ENCODE assay signal across 14 cellular contexts in genomic region chr7:901041-901387, GRCh38. TPM values are rescaled to one million over a fixed set of nuclear protein-coding genes. Genes with fewer than 3 reads are reported as not detected.
A peak's percentile ranks its signal among the peaks of the same experiment; 100 is the strongest.
DNase-seq lines count a peak whose midpoint lies in the region; ATAC-seq and TF ChIP-seq lines count a peak whose summit lies in the region.
"Had no signal": no experiment of that assay in that cellular context is flagged by ENCODE, and none has a peak within 500 bp of the region (broad histone marks: within the 10 kb centered on the region; RNA-seq: fewer than 3 reads in every experiment).

No MANE protein-coding gene starts in this region.

- H3K9me3 ChIP-seq in heart left ventricle (no peaks in the 10 kb centered on the region), left ventricle myocardium inferior (replicated peaks) (no peaks in the 10 kb centered on the region), adrenal gland (replicated peaks in 1 of 3) (no peaks in the 10 kb centered on the region), lower lobe of right lung (no peaks in the 10 kb centered on the region)
- H3K9me3 ChIP-seq: prostate gland, upper lobe of left lung had no signal

- H3K27ac ChIP-seq in heart left ventricle (no peak overlapping the region), left ventricle myocardium inferior (replicated peaks) (no peak overlapping the region), adrenal gland (peak overlapping the region in 4 of 5 donors; percentile 17 to 75 (median 63)), lower lobe of right lung (no peak overlapping the region), temporal lobe (ENCODE audit: low read depth, low read length) (peak overlapping the region; percentile 78)
- H3K27ac ChIP-seq: prostate gland, WERI-Rb-1 had no signal

- no peak for TF ChIP-seq CTCF in heart left ventricle (IDR thresholded peaks at IDR 0.05)
- no peak for TF ChIP-seq CTCF in left ventricle myocardium inferior (IDR thresholded peaks at IDR 0.05; ENCODE audit: borderline replicate concordance)
- TF ChIP-seq CTCF in adrenal gland (IDR thresholded peaks at IDR 0.05): no peak
- no peak for TF ChIP-seq CTCF in lower lobe of right lung (IDR thresholded peaks at IDR 0.05)

- peaks cover 0 to 18% (median 3%) of the 10 kb centered on the region in 9 donors for H3K27me3 ChIP-seq in heart left ventricle
- H3K27me3 ChIP-seq in left ventricle myocardium inferior (ENCODE audit: low read depth): peaks cover 20% of the 10 kb centered on the region
- no peaks in the 10 kb centered on the region for H3K27me3 ChIP-seq in adrenal gland
- H3K27me3 ChIP-seq in lower lobe of right lung (ENCODE audit: low read depth): no peaks in the 10 kb centered on the region
- H3K27me3 ChIP-seq: upper lobe of left lung had no signal

- peaks cover 0 to 36% (median 14%) of the 10 kb centered on the region in 12 donors for H3K4me1 ChIP-seq in heart left ventricle
- peaks cover 27% of the 10 kb centered on the region for H3K4me1 ChIP-seq in left ventricle myocardium inferior
- H3K4me1 ChIP-seq in adrenal gland (replicated peaks in 1 of 2): peaks cover 5 to 8% of the 10 kb centered on the region in 2 donors
- H3K4me1 ChIP-seq in lower lobe of right lung: peaks cover 11% of the 10 kb centered on the region
- H3K4me1 ChIP-seq: prostate gland had no signal

- intact Hi-C loops in heart left ventricle (cut with DNase I): loop anchor here in 2 of 10 donors (10.0 kb wide), 3 partner anchors 54 to 274 kb away; partner anchors contain the start of gene ADAP1 (in 1 of the 2)
- intact Hi-C loops in left ventricle myocardium inferior (cut with micrococcal nuclease): no loop called here
- intact Hi-C loops in adrenal gland (cut with DNase I): no loop called here
- intact Hi-C loops in lower lobe of right lung (cut with DNase I): no loop called here

- H3K36me3 ChIP-seq in heart left ventricle (peaks cover 0 to 21% (median 12%) of the 10 kb centered on the region in 9 donors), left ventricle myocardium inferior (peaks cover 13% of the 10 kb centered on the region), adrenal gland (replicated peaks in 1 of 2) (peaks cover 0 to 14% of the 10 kb centered on the region in 2 donors), lower lobe of right lung (peaks cover 46% of the 10 kb centered on the region)

- no peak for DNase-seq in heart left ventricle
- no peak for DNase-seq in left ventricle myocardium inferior
- no peak for DNase-seq in adrenal gland
- DNase-seq in lower lobe of right lung: no peak
- DNase-seq in DMS114 treated with DMSO at 0.1 percent for 48 hours (lab: John Stamatoyannopoulos, UW; ENCODE audit: unreplicated experiment): no peak
- no peak for DNase-seq in activated effector memory CD4-positive, alpha-beta T cell treated with Interleukin-2 at 50 U/mL for 16 hours
- DNase-seq in DMS153 (lab: John Stamatoyannopoulos, UW): no peak
- DNase-seq: DMS79 treated with DMSO at 0.1 percent for 48 hours, natural killer cell had no signal

- TF ChIP-seq POLR2A in heart left ventricle (IDR thresholded peaks at IDR 0.05) (no peak), adrenal gland (IDR thresholded peaks at IDR 0.05) (no peak)

- no peak overlapping the region for H3K4me3 ChIP-seq in heart left ventricle
- H3K4me3 ChIP-seq in left ventricle myocardium inferior: no peak overlapping the region
- H3K4me3 ChIP-seq in adrenal gland: no peak overlapping the region
- H3K4me3 ChIP-seq in lower lobe of right lung: no peak overlapping the region
- H3K4me3 ChIP-seq: lung, prostate gland, upper lobe of left lung had no signal

- ATAC-seq in heart left ventricle: peak in 3 of 4 donors; percentile 1 to 2 (median 1)
- ATAC-seq in lower lobe of right lung: peak; percentile 14 to 16

- 76 to 88% (median 82%) methylated on average over 7 to 8 of the region's 8 CpGs for WGBS in heart left ventricle, 4 donors
- 54 to 58% (median 56%) methylated on average over 4 to 8 of the region's 8 CpGs for WGBS in adrenal gland, 4 donors

RNA-seq across cellular contexts. Expression of gene GET4, which starts 24.7 kb away (rescaled TPM):
- total RNA-seq in heart left ventricle (10 to 100 TPM; 14.6 to 27.3 (median 18.6) TPM), left ventricle myocardium inferior (22.9 TPM), adrenal gland (100 to 1,000 TPM in 1 of 8 donors, 10 to 100 TPM in 7; 44.7 to 190 (median 69.1) TPM), lower lobe of right lung (31.7 TPM), temporal lobe (17.7 TPM)
- polyA plus RNA-seq in heart left ventricle (10 to 100 TPM; 19.7 to 34.1 TPM), adrenal gland (100 to 1,000 TPM in 2 of 3 donors, 10 to 100 TPM in 1; 38.3 to 166 (median 164) TPM)

RNA-seq across cellular contexts. Expression of gene ADAP1, which starts 53.5 kb away (rescaled TPM):
- 10 to 100 TPM in 6 of 9 donors, 1 to 10 TPM in 3; 7.0 to 16.5 (median 12.0) TPM for total RNA-seq in heart left ventricle
- polyA plus RNA-seq in heart left ventricle: 10 to 100 TPM in 1 of 2 donors, 1 to 10 TPM in 1; 3.1 to 14.0 TPM
- 8.4 TPM for total RNA-seq in left ventricle myocardium inferior
- 10 to 100 TPM in 5 of 8 donors, 1 to 10 TPM in 3; 5.6 to 60.2 (median 12.8) TPM for total RNA-seq in adrenal gland
- 10 to 100 TPM in 1 of 3 donors, 1 to 10 TPM in 1, under 1 TPM in 1; 0.29 to 40.5 (median 7.1) TPM for polyA plus RNA-seq in adrenal gland
- total RNA-seq in lower lobe of right lung: 33.9 TPM
- 32.0 TPM for total RNA-seq in temporal lobe

Comparison
In these comparisons a context has a peak if more than half of its experiments do, and no peak if none do; other contexts are left out.
1. H3K27ac ChIP-seq: peak in adrenal gland (4 of 5) and temporal lobe (single experiment); none in heart left ventricle (0 of 12), left ventricle myocardium inferior (single experiment) and lower lobe of right lung (single experiment).